ENCODE assay signal across 7 cellular contexts in genomic region chr12:53295070-53295890, GRCh38.
A peak's percentile ranks its signal among the peaks of the same experiment; 100 is the strongest.
DNase-seq lines count a peak whose midpoint lies in the region; ATAC-seq and TF ChIP-seq lines count a peak whose summit lies in the region.

PFDN5 (plus strand) TSS chr12:53295542; CDS start chr12:53295568, 26 bp downstream.

- ATAC-seq in GM18505 (IDR thresholded peaks at IDR 0.05; ENCODE audit: unreplicated experiment) (peak; percentile 80), HG02973 (IDR thresholded peaks at IDR 0.05; ENCODE audit: unreplicated experiment) (peak; percentile 71)

- TF ChIP-seq CTCF in retinal pigment epithelial cell (conservative IDR thresholded peaks at IDR 0.05; ENCODE audit: low read depth, low read length): no peak

- TF ChIP-seq POLR2A in GM18505 (IDR thresholded peaks at IDR 0.05; ENCODE audit: borderline replicate concordance, extremely low read depth, insufficient read depth, insufficient read length): peak; percentile 89

- H3K4me3 ChIP-seq in retinal pigment epithelial cell (ENCODE audit: low read length): peak within 1 kb of the TSS; percentile 99

- DNase-seq in NCI-H2029 (lab: John Stamatoyannopoulos, UW): peak; percentile 84
- peak; percentile 83 for DNase-seq in T1000 (lab: John Stamatoyannopoulos, UW)
- peak; percentile 96 for DNase-seq in astrocyte of the hippocampus (ENCODE audit: low read depth, low spot score)
- peak in 49 of 51 donors; percentile 32 to 92 (median 80) for DNase-seq in hypothalamus (lab: John Stamatoyannopoulos, UW)
- DNase-seq in retinal pigment epithelial cell (ENCODE audit: low read depth): peak; percentile 73

Comparison
In these comparisons a context has a peak if more than half of its experiments do, and no peak if none do; other contexts are left out.
1. Peak in every context shown above with its lines: DNase-seq, ATAC-seq and H3K4me3 ChIP-seq.